15 cellular contexts compared by ENCODE assay signal in genomic region chr11:104916442-104916841, GRCh38. TPM values are rescaled to one million over a fixed set of nuclear protein-coding genes. Genes with fewer than 3 reads are reported as not detected.
DNase-seq lines count a peak whose midpoint lies in the region; ATAC-seq lines count a peak whose summit lies in the region.
"Had no signal": no experiment of that assay in that cellular context is flagged by ENCODE, and none has a peak within 500 bp of the region (broad histone marks: within the 10 kb centered on the region; RNA-seq: fewer than 3 reads in every experiment).

No MANE protein-coding gene starts in this region.

- H3K4me1 Mint-ChIP-seq in activated T-cell treated with anti-CD3 and anti-CD28 coated beads, Interleukin-2, amount 50 U/mL, for 24 hours (ENCODE audit: low read depth) = peaks cover 63% of the 10 kb centered on the region
- peaks cover 31% of the 10 kb centered on the region for H3K4me1 Mint-ChIP-seq in activated T-helper 1 cell treated with anti-CD3 and anti-CD28 coated beads, Interleukin-12 subunit alpha, Interleukin-12 subunit beta, Interleukin-2, Interleukin-4 antibody, amounts not matched to agents 30 ng/mL and 10 ng/mL and 1 ng/mL, durations not matched to agents 14 hours and 24 hours and 36 hours (ENCODE audit: low read depth)
- peaks cover 54 to 73% of the 10 kb centered on the region in 2 donors for H3K4me1 Mint-ChIP-seq in immature natural killer cell
- H3K4me1 Mint-ChIP-seq in stimulated activated naive B cell treated with anti-CD40 and anti-IgM and Interleukin-4, amounts not matched to agents 10 μg/mL and 1 μg/mL and 100 μg/mL, for 72 hours = peaks cover 29 to 63% of the 10 kb centered on the region in 2 donors

- H3K27me3 Mint-ChIP-seq in activated T-cell treated with anti-CD3 and anti-CD28 coated beads, Interleukin-2, amount 50 U/mL, for 24 hours = no peaks in the 10 kb centered on the region
- H3K27me3 Mint-ChIP-seq in activated T-helper 1 cell treated with anti-CD3 and anti-CD28 coated beads, Interleukin-12 subunit alpha, Interleukin-12 subunit beta, Interleukin-2, Interleukin-4 antibody, amounts not matched to agents 30 ng/mL and 10 ng/mL and 1 ng/mL, durations not matched to agents 14 hours and 24 hours and 36 hours (ENCODE audit: insufficient read depth) = no peaks in the 10 kb centered on the region
- H3K27me3 Mint-ChIP-seq in immature natural killer cell (ENCODE audit: low read depth in 3 of 3) = no peaks in the 10 kb centered on the region
- H3K27me3 Mint-ChIP-seq in stimulated activated naive B cell treated with anti-CD40 and anti-IgM and Interleukin-4, amounts not matched to agents 10 μg/mL and 1 μg/mL and 100 μg/mL, for 72 hours = no peaks in the 10 kb centered on the region

- no peak for DNase-seq in activated T-cell treated with anti-CD3 and anti-CD28 coated beads, Interleukin-2, amount 50 U/mL, for 24 hours
- DNase-seq in activated T-cell treated with anti-CD3 and anti-CD28 coated beads, Interleukin-2, amount 50 U/mL, for 1 hour = no peak
- DNase-seq in activated T-helper 1 cell treated with anti-CD3 and anti-CD28 coated beads, Interleukin-12 subunit alpha, Interleukin-12 subunit beta, Interleukin-2, Interleukin-4 antibody, amounts not matched to agents 30 ng/mL and 10 ng/mL and 1 ng/mL, durations not matched to agents 14 hours and 24 hours and 36 hours (ENCODE audit: low spot score) = no peak
- DNase-seq in immature natural killer cell (no peak), NCI-H510A (lab: John Stamatoyannopoulos, UW) (no peak)
- no peak for DNase-seq in stimulated activated naive B cell treated with anti-CD40 and anti-IgM and Interleukin-4, amounts not matched to agents 10 μg/mL and 1 μg/mL and 100 μg/mL, for 72 hours
- no peak for DNase-seq in stimulated activated CD4-positive, alpha-beta T cell treated with anti-CD3 and anti-CD28 coated beads, Interleukin-4, amount 100 ng/mL, for 24 hours
- DNase-seq: ACHN; activated CD4-positive, CD25-positive, alpha-beta regulatory T cell; DMS79; NCI-H1694 treated with DMSO at 0.1 percent for 48 hours; NCI-H774 had no signal

- no peak for ATAC-seq in stimulated activated naive B cell treated with anti-CD40 and anti-IgM and Interleukin-4, amounts not matched to agents 10 μg/mL and 1 μg/mL and 100 μg/mL, for 72 hours (replicated peaks)
- ATAC-seq in HG02642 (IDR thresholded peaks at IDR 0.05; ENCODE audit: poor library complexity, unreplicated experiment) = no peak
- ATAC-seq: sciatic nerve had no signal

- H3K9me3 Mint-ChIP-seq in activated T-cell treated with anti-CD3 and anti-CD28 coated beads, Interleukin-2, amount 50 U/mL, for 24 hours = peaks cover 4% of the 10 kb centered on the region
- H3K9me3 Mint-ChIP-seq in activated T-helper 1 cell treated with anti-CD3 and anti-CD28 coated beads, Interleukin-12 subunit alpha, Interleukin-12 subunit beta, Interleukin-2, Interleukin-4 antibody, amounts not matched to agents 30 ng/mL and 10 ng/mL and 1 ng/mL, durations not matched to agents 14 hours and 24 hours and 36 hours = no peaks in the 10 kb centered on the region
- no peaks in the 10 kb centered on the region for H3K9me3 Mint-ChIP-seq in immature natural killer cell
- no peaks in the 10 kb centered on the region for H3K9me3 Mint-ChIP-seq in stimulated activated naive B cell treated with anti-CD40 and anti-IgM and Interleukin-4, amounts not matched to agents 10 μg/mL and 1 μg/mL and 100 μg/mL, for 72 hours

- intact Hi-C loops in activated T-helper 1 cell treated with anti-CD3 and anti-CD28 coated beads, Interleukin-12 subunit alpha, Interleukin-12 subunit beta, Interleukin-2, Interleukin-4 antibody, amounts not matched to agents 30 ng/mL and 10 ng/mL and 1 ng/mL, durations not matched to agents 14 hours and 24 hours and 36 hours (cut with micrococcal nuclease) = loop anchor here (2.0 to 5.0 kb wide), 2 partner anchors 52 to 309 kb away; partner anchors contain the start of gene CASP4

- no peaks in the 10 kb centered on the region for H3K36me3 Mint-ChIP-seq in activated T-cell treated with anti-CD3 and anti-CD28 coated beads, Interleukin-2, amount 50 U/mL, for 24 hours (ENCODE audit: low read depth)
- H3K36me3 Mint-ChIP-seq in activated T-helper 1 cell treated with anti-CD3 and anti-CD28 coated beads, Interleukin-12 subunit alpha, Interleukin-12 subunit beta, Interleukin-2, Interleukin-4 antibody, amounts not matched to agents 30 ng/mL and 10 ng/mL and 1 ng/mL, durations not matched to agents 14 hours and 24 hours and 36 hours (ENCODE audit: low read depth) = peaks cover 3% of the 10 kb centered on the region
- H3K36me3 Mint-ChIP-seq in immature natural killer cell = peaks cover 0 to 3% (median 0%) of the 10 kb centered on the region in 3 donors
- no peaks in the 10 kb centered on the region for H3K36me3 Mint-ChIP-seq in stimulated activated naive B cell treated with anti-CD40 and anti-IgM and Interleukin-4, amounts not matched to agents 10 μg/mL and 1 μg/mL and 100 μg/mL, for 72 hours

- H3K27ac Mint-ChIP-seq in activated T-cell treated with anti-CD3 and anti-CD28 coated beads, Interleukin-2, amount 50 U/mL, for 24 hours = peak overlapping the region; percentile 30
- H3K27ac Mint-ChIP-seq in activated T-helper 1 cell treated with anti-CD3 and anti-CD28 coated beads, Interleukin-12 subunit alpha, Interleukin-12 subunit beta, Interleukin-2, Interleukin-4 antibody, amounts not matched to agents 30 ng/mL and 10 ng/mL and 1 ng/mL, durations not matched to agents 14 hours and 24 hours and 36 hours = no peak overlapping the region
- H3K27ac Mint-ChIP-seq in immature natural killer cell = peak overlapping the region; percentile 12 to 93 (median 76)
- H3K27ac Mint-ChIP-seq in stimulated activated naive B cell treated with anti-CD40 and anti-IgM and Interleukin-4, amounts not matched to agents 10 μg/mL and 1 μg/mL and 100 μg/mL, for 72 hours = peak overlapping the region; percentile 78

- peak overlapping the region; percentile 80 for H3K4me3 Mint-ChIP-seq in activated T-cell treated with anti-CD3 and anti-CD28 coated beads, Interleukin-2, amount 50 U/mL, for 24 hours
- H3K4me3 Mint-ChIP-seq in activated T-helper 1 cell treated with anti-CD3 and anti-CD28 coated beads, Interleukin-12 subunit alpha, Interleukin-12 subunit beta, Interleukin-2, Interleukin-4 antibody, amounts not matched to agents 30 ng/mL and 10 ng/mL and 1 ng/mL, durations not matched to agents 14 hours and 24 hours and 36 hours = peak overlapping the region; percentile 63
- H3K4me3 Mint-ChIP-seq in immature natural killer cell = peak overlapping the region; percentile 91 to 98 (median 93)
- H3K4me3 Mint-ChIP-seq in stimulated activated naive B cell treated with anti-CD40 and anti-IgM and Interleukin-4, amounts not matched to agents 10 μg/mL and 1 μg/mL and 100 μg/mL, for 72 hours = peak overlapping the region; percentile 43 to 65

RNA-seq across cellular contexts. Expression of gene CASP12, which starts 18.2 kb away (rescaled TPM):
- not detected in 2 replicates for total RNA-seq in activated T-helper 1 cell treated with anti-CD3 and anti-CD28 coated beads, Interleukin-12 subunit alpha, Interleukin-12 subunit beta, Interleukin-2, Interleukin-4 antibody, amounts not matched to agents 30 ng/mL and 10 ng/mL and 1 ng/mL, durations not matched to agents 14 hours and 24 hours and 36 hours
- not detected for polyA plus RNA-seq in immature natural killer cell
- total RNA-seq: SJSA1 had no signal

RNA-seq across cellular contexts. Expression of gene CASP4, which starts 51.9 kb away (rescaled TPM):
- total RNA-seq in activated T-helper 1 cell treated with anti-CD3 and anti-CD28 coated beads, Interleukin-12 subunit alpha, Interleukin-12 subunit beta, Interleukin-2, Interleukin-4 antibody, amounts not matched to agents 30 ng/mL and 10 ng/mL and 1 ng/mL, durations not matched to agents 14 hours and 24 hours and 36 hours = 32.9 and 34.0 TPM in 2 replicates
- 100 to 1,000 TPM; 141 to 184 (median 142) TPM for polyA plus RNA-seq in immature natural killer cell
